Comparison of ENCODE assay signal across 1 cellular context in genomic region chr19:40103600-40103999, GRCh38.
TF ChIP-seq lines count a peak whose summit lies in the region.

No MANE protein-coding gene starts in this region.

TF ChIP-seq in HEK293, 187 proteins besides CTCF, POLR2A, EP300 and RAD21 (continued from another document and continues in another):
- TF ChIP-seq TSHZ1 (tag by site-specific recombination; IDR thresholded peaks at IDR 0.05; ENCODE audit: borderline replicate concordance) (peak; percentile 40; the same call in 1 of the 2 replicates), SALL2 (tag by site-specific recombination; IDR thresholded peaks at IDR 0.05; ENCODE audit: borderline replicate concordance) (no peak), ZBTB49 (tag by site-specific recombination; IDR thresholded peaks at IDR 0.05; ENCODE audit: low read depth) (no peak), ZNF777 (tag by site-specific recombination; IDR thresholded peaks at IDR 0.05; ENCODE audit: borderline replicate concordance) (no peak), KLF9 (tag by site-specific recombination; IDR thresholded peaks at IDR 0.05; ENCODE audit: low read depth) (no peak), ZIC2 (tag by site-specific recombination; IDR thresholded peaks at IDR 0.05) (no peak), ZNF133 (tag by site-specific recombination; IDR thresholded peaks at IDR 0.05) (no peak), ZNF513 (tag by site-specific recombination; IDR thresholded peaks at IDR 0.05) (no peak), ATF2 (tag by site-specific recombination; IDR thresholded peaks at IDR 0.05; ENCODE audit: low read depth) (no peak), PRDM1 (tag by site-specific recombination; IDR thresholded peaks at IDR 0.05) (no peak), HOXC10 (CRISPR knock-in tag; IDR thresholded peaks at IDR 0.05) (no peak), ZNF629 (tag by site-specific recombination; IDR thresholded peaks at IDR 0.05) (peak; percentile 79), ZNF645 (tag by site-specific recombination; IDR thresholded peaks at IDR 0.05) (no peak), ZNF239 (tag by site-specific recombination; IDR thresholded peaks at IDR 0.05) (no peak), MYNN (tag by site-specific recombination; IDR thresholded peaks at IDR 0.05; ENCODE audit: borderline replicate concordance) (peak; percentile 68; the same call in 1 of the 2 replicates), GLI4 (tag by site-specific recombination; IDR thresholded peaks at IDR 0.05) (no peak), ZNF121 (tag by site-specific recombination; IDR thresholded peaks at IDR 0.05) (0 out of 2 replicates have a peak, but pooled peaks have one; percentile 63), ZNF335 (tag by site-specific recombination; conservative IDR thresholded peaks at IDR 0.05) (no peak), ZNF549 (tag by site-specific recombination; IDR thresholded peaks at IDR 0.05) (no peak), ZBTB44 (tag by site-specific recombination; IDR thresholded peaks at IDR 0.05) (no peak), ZNF747 (tag by site-specific recombination; IDR thresholded peaks at IDR 0.05) (no peak), PRDM2 (tag by site-specific recombination; IDR thresholded peaks at IDR 0.05; ENCODE audit: borderline replicate concordance) (no peak), ZBTB10 (tag by site-specific recombination; IDR thresholded peaks at IDR 0.05) (no peak), ZNF280D (tag by site-specific recombination; IDR thresholded peaks at IDR 0.05) (no peak), ZNF223 (tag by site-specific recombination; IDR thresholded peaks at IDR 0.05) (peak; percentile 80), ZNF654 (tag by site-specific recombination; IDR thresholded peaks at IDR 0.05; ENCODE audit: low read depth) (peak; percentile 61)
